Comparison of ENCODE assay signal across 1 cellular context in the genomic region with DNA sequence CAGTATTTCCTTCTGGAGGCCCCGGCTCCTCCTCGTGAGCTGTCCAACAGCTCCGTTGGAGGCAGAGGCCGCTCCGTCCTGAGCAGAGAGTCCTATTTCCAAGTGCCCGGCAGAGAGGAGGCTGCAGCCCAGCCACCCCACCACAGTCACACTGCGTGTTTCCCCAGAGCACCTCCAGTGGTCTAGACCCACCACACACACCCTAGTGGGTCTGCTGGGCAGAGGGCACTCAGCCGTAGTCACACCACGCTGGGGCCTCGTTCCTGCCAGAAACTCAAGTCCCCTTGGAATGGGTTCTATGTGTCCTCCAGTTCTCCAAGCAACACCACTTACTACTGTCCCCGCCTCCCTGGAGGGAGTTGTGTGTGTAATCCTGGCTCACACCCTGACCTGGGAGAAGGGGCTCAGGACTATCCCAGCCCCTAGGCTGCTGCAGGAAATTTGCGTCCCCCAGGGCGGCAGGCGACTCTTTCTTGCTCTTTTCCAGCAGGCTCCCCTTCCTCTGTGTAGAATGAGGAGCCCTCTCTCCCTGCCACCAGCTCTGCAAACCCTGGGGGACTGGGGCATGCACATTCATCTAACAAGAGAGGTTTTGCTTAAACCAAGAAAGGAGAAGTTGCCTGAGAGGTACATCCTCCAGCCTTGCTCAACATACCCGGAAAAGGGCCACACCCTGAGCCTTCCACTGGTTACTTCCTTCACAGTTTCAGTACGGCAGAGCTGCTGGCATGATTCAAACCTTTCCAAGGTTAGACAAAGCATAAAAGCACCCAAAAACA.
TF ChIP-seq lines count a peak whose summit lies in the region.

No MANE protein-coding gene starts in this region.

TF ChIP-seq in SK-N-SH, 30 proteins besides CTCF, POLR2A, EP300 and RAD21 (continued from another document):
- TF ChIP-seq EZH2phosphoT487 (IDR thresholded peaks at IDR 0.05; ENCODE audit: borderline replicate concordance, low read depth) (no peak), YY1 (IDR thresholded peaks at IDR 0.05; ENCODE audit: low read depth) (no peak), NRF1 (IDR thresholded peaks at IDR 0.05; ENCODE audit: low read depth, low read length) (no peak)
